Comparison of ENCODE assay signal across 20 cellular contexts in the genomic region with DNA sequence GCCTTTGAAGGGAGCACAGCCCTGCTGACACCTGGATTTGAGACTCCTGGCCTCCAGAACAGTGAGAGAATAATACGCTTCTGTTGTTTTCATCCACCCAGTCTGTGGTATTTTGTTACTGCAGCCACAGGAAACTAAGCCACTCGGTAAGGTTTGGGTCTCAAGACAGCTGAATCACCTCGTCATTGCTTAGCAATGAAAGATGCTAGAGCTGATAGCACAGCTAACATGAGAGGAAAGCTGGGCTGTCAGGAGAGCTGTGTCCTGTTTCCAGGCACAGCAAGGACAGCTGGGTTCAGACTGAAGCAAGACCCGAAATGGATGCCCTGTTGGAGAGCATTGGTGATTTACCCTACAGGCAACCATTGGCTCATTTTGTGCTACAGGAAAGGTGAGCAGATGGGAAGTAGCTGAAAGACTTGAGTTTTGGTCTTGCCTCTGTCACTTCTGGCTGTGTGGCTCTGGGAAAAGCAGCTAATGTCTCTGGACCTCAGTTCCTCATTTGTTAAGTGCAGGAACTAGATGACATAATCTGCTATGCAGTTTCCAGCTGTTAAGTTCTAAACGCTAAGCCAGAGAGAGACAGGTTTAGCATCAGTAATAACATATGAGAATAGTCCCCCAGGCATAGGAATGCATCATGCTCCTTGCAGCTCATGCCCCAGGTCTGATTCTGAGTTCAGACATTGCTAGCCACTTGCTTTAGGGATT. TPM values are rescaled to one million over a fixed set of nuclear protein-coding genes. Genes with fewer than 3 reads are reported as not detected.
A peak's percentile ranks its signal among the peaks of the same experiment; 100 is the strongest.
DNase-seq lines count a peak whose midpoint lies in the region; ATAC-seq, FAIRE-seq and TF ChIP-seq lines count a peak whose summit lies in the region.
"Had no signal": no experiment of that assay in that cellular context is flagged by ENCODE, and none has a peak within 500 bp of the region (broad histone marks: within the 10 kb centered on the region; RNA-seq: fewer than 3 reads in every experiment).

No MANE protein-coding gene starts in this region.

- ATAC-seq in DND-41 (ENCODE audit: insufficient read depth, low read depth) (peak; percentile 75), left cardiac atrium (no peak)
- ATAC-seq: activated T-cell treated with anti-CD3 and anti-CD28 coated beads, Interleukin-2, amount 50 U/mL, for 4 hours; gastrocnemius medialis; Panc1; T-cell had no signal

- H3K27me3 Mint-ChIP-seq in T-helper 1 cell treated with Interleukin-12 subunit alpha and Interleukin-12 subunit beta and Interleukin-4 antibody, amounts not matched to agents 30 μg/mL and 1 μg/mL, for 36 hours (ENCODE audit: low read depth): peaks cover 16% of the 10 kb centered on the region

- no peak overlapping the region for H2AFZ ChIP-seq in DND-41 (ENCODE audit: low read depth, low read length)
- no peak overlapping the region for H2AFZ ChIP-seq in keratinocyte (ENCODE audit: control insufficient read depth, low read length)

- H3K9me3 ChIP-seq in DND-41 (ENCODE audit: insufficient read depth, low read length, severe bottlenecking): no peaks in the 10 kb centered on the region
- no peaks in the 10 kb centered on the region for H3K9me3 ChIP-seq in keratinocyte (ENCODE audit: control insufficient read depth, low read depth, low read length)
- H3K9me3 ChIP-seq: gastrocnemius medialis, neutrophil, sigmoid colon had no signal

- H3K4me1 ChIP-seq in DND-41 (ENCODE audit: insufficient read depth, low read length) (peaks cover 8% of the 10 kb centered on the region), keratinocyte (ENCODE audit: control insufficient read depth, extremely low read depth, insufficient read depth, low read length) (peaks cover 21% of the 10 kb centered on the region)
- H3K4me1 ChIP-seq: sigmoid colon had no signal

- H3K4me1 Mint-ChIP-seq in T-helper 1 cell treated with Interleukin-12 subunit alpha and Interleukin-12 subunit beta and Interleukin-4 antibody, amounts not matched to agents 30 μg/mL and 1 μg/mL, for 36 hours (ENCODE audit: low read depth): peaks cover 13% of the 10 kb centered on the region
- H3K4me1 Mint-ChIP-seq: T-cell had no signal

- intact Hi-C loops in left cardiac atrium (cut with DNase I): no loop called here
- intact Hi-C loops in head of caudate nucleus (cut with DNase I): no loop called here

- no peak overlapping the region for H3K9ac ChIP-seq in DND-41 (ENCODE audit: low read depth, low read length)
- no peak overlapping the region for H3K9ac ChIP-seq in keratinocyte (ENCODE audit: control insufficient read depth, extremely low read depth, insufficient read depth, low read length)

- H3K27ac Mint-ChIP-seq in T-helper 1 cell treated with Interleukin-12 subunit alpha and Interleukin-12 subunit beta and Interleukin-4 antibody, amounts not matched to agents 30 μg/mL and 1 μg/mL, for 36 hours: peak overlapping the region; percentile 29
- H3K27ac Mint-ChIP-seq: mesothelial cell of epicardium, T-cell had no signal

- H3K9me1 ChIP-seq in keratinocyte (ENCODE audit: control insufficient read depth, extremely low read depth, insufficient read depth, low read length): no peaks in the 10 kb centered on the region

- no peaks in the 10 kb centered on the region for H3K36me3 ChIP-seq in DND-41 (ENCODE audit: insufficient read depth, low read length)
- H3K36me3 ChIP-seq in keratinocyte (ENCODE audit: control insufficient read depth in 2 of 2, extremely low read depth in 1 of 2, insufficient read depth in 2 of 2, low read length in 2 of 2): no peaks in the 10 kb centered on the region
- H3K36me3 ChIP-seq: gastrocnemius medialis, neutrophil, sigmoid colon had no signal

- H3K4me2 ChIP-seq in DND-41 (ENCODE audit: insufficient read depth, low read length): no peak overlapping the region
- no peak overlapping the region for H3K4me2 ChIP-seq in keratinocyte (ENCODE audit: control insufficient read depth, extremely low read depth, insufficient read depth, low read depth, low read length)

- H3K9me3 Mint-ChIP-seq in T-helper 1 cell treated with Interleukin-12 subunit alpha and Interleukin-12 subunit beta and Interleukin-4 antibody, amounts not matched to agents 30 μg/mL and 1 μg/mL, for 36 hours: no peaks in the 10 kb centered on the region
- H3K9me3 Mint-ChIP-seq: activated T-cell treated with anti-CD3 and anti-CD28 coated beads, Interleukin-2, amount 50 U/mL, for 4 hours; mesothelial cell of epicardium; T-cell had no signal

- DNase-seq in DND-41 (peak; percentile 19), H4 (ENCODE audit: low spot score) (peak; percentile 25), keratinocyte (ENCODE audit: low read depth, low spot score) (no peak), HK-2 (ENCODE audit: unreplicated experiment) (no peak), foreskin melanocyte (no peak), left cardiac atrium (no peak), head of caudate nucleus (no peak)
- DNase-seq: activated T-cell treated with anti-CD3 and anti-CD28 coated beads, Interleukin-2, amount 50 U/mL, for 4 hours; DMS 273 treated with DMSO at 0.1 percent for 48 hours; gastrocnemius medialis; NCI-H187 treated with DMSO at 0.1 percent for 48 hours; NCI-H510A; sigmoid colon; stimulated activated CD4-positive, alpha-beta T cell treated with anti-CD3 and anti-CD28 coated beads, Interleukin-4, amount 100 ng/mL, for 1 hour; T-cell had no signal

- H3K27me3 ChIP-seq in DND-41 (ENCODE audit: insufficient read depth, low read length, poor library complexity) (no peaks in the 10 kb centered on the region), keratinocyte (ENCODE audit: control insufficient read depth, extremely low read depth, insufficient read depth, low read length) (no peaks in the 10 kb centered on the region)
- H3K27me3 ChIP-seq: gastrocnemius medialis had no signal

- no peaks in the 10 kb centered on the region for H3K36me3 Mint-ChIP-seq in T-helper 1 cell treated with Interleukin-12 subunit alpha and Interleukin-12 subunit beta and Interleukin-4 antibody, amounts not matched to agents 30 μg/mL and 1 μg/mL, for 36 hours (ENCODE audit: low read depth)
- H3K36me3 Mint-ChIP-seq: mesothelial cell of epicardium, T-cell had no signal

- H3K4me3 ChIP-seq in DND-41 (ENCODE audit: low read depth in 1 of 2, low read length in 2 of 2) (no peak overlapping the region), keratinocyte (ENCODE audit: control insufficient read depth in 2 of 3, extremely low read depth in 1 of 3, insufficient read depth in 2 of 3, low read depth in 1 of 3, low read length in 3 of 3) (no peak overlapping the region)
- H3K4me3 ChIP-seq: gastrocnemius medialis, sigmoid colon had no signal

- peak; percentile 46 for FAIRE-seq in keratinocyte (lab: Jason Lieb, UNC)

- H3K27ac ChIP-seq in DND-41 (ENCODE audit: low read length): no peak overlapping the region
- H3K27ac ChIP-seq in keratinocyte (ENCODE audit: control insufficient read depth, insufficient read depth, low read length): no peak overlapping the region
- H3K27ac ChIP-seq: gastrocnemius medialis, HL-60, neutrophil, sigmoid colon had no signal

- TF ChIP-seq CTCF in DND-41 (IDR thresholded peaks at IDR 0.05; ENCODE audit: borderline replicate concordance, extremely low read depth, low read length, poor library complexity, severe bottlenecking) (no peak), keratinocyte (optimal IDR thresholded peaks at IDR 0.05 in 1 of 3, IDR thresholded peaks at IDR 0.05 in 1 of 3, conservative IDR thresholded peaks at IDR 0.05 in 1 of 3; ENCODE audit: extremely low read depth in 1 of 3, insufficient read depth in 2 of 3, low read length in 3 of 3) (no peak)

- H3K79me2 ChIP-seq in DND-41 (ENCODE audit: insufficient read depth, low read length) (no peaks in the 10 kb centered on the region), keratinocyte (ENCODE audit: control insufficient read depth, insufficient read depth, low read length) (no peaks in the 10 kb centered on the region)

- H4K20me1 ChIP-seq in DND-41 (ENCODE audit: insufficient read depth, low read length): no peaks in the 10 kb centered on the region
- H4K20me1 ChIP-seq in keratinocyte (ENCODE audit: control insufficient read depth, extremely low read depth, insufficient read depth, low read length): no peaks in the 10 kb centered on the region

- dilution Hi-C loops in keratinocyte (cut with MboI; ENCODE audit: extremely low pct_ligation_motif_present, low sequenced_read_pairs): no loop called here

- H3K4me3 Mint-ChIP-seq in T-helper 1 cell treated with Interleukin-12 subunit alpha and Interleukin-12 subunit beta and Interleukin-4 antibody, amounts not matched to agents 30 μg/mL and 1 μg/mL, for 36 hours: no peak overlapping the region
- H3K4me3 Mint-ChIP-seq: activated T-cell treated with anti-CD3 and anti-CD28 coated beads, Interleukin-2, amount 50 U/mL, for 4 hours; mesothelial cell of epicardium; T-cell had no signal

RNA-seq across cellular contexts. Expression of a gene that starts 58.0 kb away (rescaled TPM):
- total RNA-seq in H4 (2014; rRNA removed; shearing (Covaris generic)): not detected in 2 replicates
- polyA plus RNA-seq in keratinocyte: not detected in 3 replicates
- not detected for polyA plus RNA-seq in keratinocyte (2011; ENCODE audit: low read depth)
- not detected in 2 replicates for polyA plus RNA-seq in keratinocyte (2011; cell fraction: cytosol; rRNA removed)
- polyA plus RNA-seq in keratinocyte (2011; cell fraction: nucleus; rRNA removed): not detected in 2 replicates
- polyA plus RNA-seq in keratinocyte (2012; ENCODE audit: low replicate concordance): not detected in 2 replicates
- polyA minus RNA-seq in keratinocyte: not detected in 3 replicates
- not detected for polyA minus RNA-seq in keratinocyte (2011; cell fraction: cytosol; rRNA and poly(A)+ RNA removed)
- not detected in 2 replicates for polyA minus RNA-seq in keratinocyte (2011; cell fraction: nucleus; rRNA and poly(A)+ RNA removed)
- 1 to 10 TPM; 4.8 to 9.3 TPM for total RNA-seq in left cardiac atrium

Comparison
In these comparisons a context has a peak if more than half of its experiments do, and no peak if none do; other contexts are left out.
1. DNase-seq: peak in DND-41 (single experiment) and H4 (single experiment); none in keratinocyte (single experiment), HK-2 (single experiment), foreskin melanocyte (single experiment), left cardiac atrium (single experiment) and head of caudate nucleus (0 of 42).